Comparison of ENCODE assay signal across 9 cellular contexts in genomic region chrX:12972239-12972638, GRCh38. TPM values are rescaled to one million over a fixed set of nuclear protein-coding genes. Genes with fewer than 3 reads are reported as not detected.
DNase-seq lines count a peak whose midpoint lies in the region; ATAC-seq and TF ChIP-seq lines count a peak whose summit lies in the region.
"Had no signal": no experiment of that assay in that cellular context is flagged by ENCODE, and none has a peak within 500 bp of the region (broad histone marks: within the 10 kb centered on the region; RNA-seq: fewer than 3 reads in every experiment).

No MANE protein-coding gene starts in this region.

- H3K9ac ChIP-seq in MM.1S (ENCODE audit: low read length): no peak overlapping the region
- no peak overlapping the region for H3K9ac ChIP-seq in smooth muscle cell (ENCODE audit: low read depth)

- H3K9me3 ChIP-seq in heart left ventricle: peaks cover 0 to 5% (median 0%) of the 10 kb centered on the region in 12 donors
- no peaks in the 10 kb centered on the region for H3K9me3 ChIP-seq in upper lobe of right lung
- H3K9me3 ChIP-seq in MM.1S (replicated peaks; ENCODE audit: insufficient read depth, low read length): no peaks in the 10 kb centered on the region
- H3K9me3 ChIP-seq in smooth muscle cell (replicated peaks; ENCODE audit: low read depth): no peaks in the 10 kb centered on the region

- intact Hi-C loops in heart left ventricle (cut with DNase I): loop anchor here in 8 of 10 donors (2.0 to 10.0 kb wide), 14 partner anchors 63 to 517 kb away; no protein-coding TSS in a partner anchor
- intact Hi-C loops in left cardiac atrium (cut with DNase I): loop anchor here (5.0 to 10.0 kb wide), 2 partner anchors 150 to 513 kb away; no protein-coding TSS in a partner anchor
- intact Hi-C loops in activated CD8-positive, alpha-beta T cell treated with anti-CD3 and anti-CD28 coated beads for 36 hours (cut with micrococcal nuclease): no loop called here
- intact Hi-C loops in upper lobe of right lung (cut with DNase I): no loop called here

- H3K27me3 Mint-ChIP-seq in activated CD8-positive, alpha-beta T cell treated with anti-CD3 and anti-CD28 coated beads for 36 hours: no peaks in the 10 kb centered on the region
- H3K27me3 Mint-ChIP-seq in memory B cell: no peaks in the 10 kb centered on the region

- peaks cover 19% of the 10 kb centered on the region for H3K4me1 Mint-ChIP-seq in activated CD8-positive, alpha-beta T cell treated with anti-CD3 and anti-CD28 coated beads for 36 hours (ENCODE audit: low read depth)
- peaks cover 29% of the 10 kb centered on the region for H3K4me1 Mint-ChIP-seq in memory B cell

- H3K27me3 ChIP-seq in heart left ventricle (peaks cover 0 to 19% (median 0%) of the 10 kb centered on the region in 9 donors), upper lobe of right lung (no peaks in the 10 kb centered on the region), MM.1S (replicated peaks; ENCODE audit: insufficient read depth, low read length) (no peaks in the 10 kb centered on the region), smooth muscle cell (ENCODE audit: low read depth) (no peaks in the 10 kb centered on the region)

- 52 to 77% (median 68%) methylated on average over 5 of the region's 5 CpGs for WGBS in heart left ventricle, 4 donors
- WGBS in smooth muscle cell (ENCODE audit: low lambda C conversion rate): 76% methylated on average over 5 of the region's 5 CpGs

- H3K4me1 ChIP-seq in heart left ventricle (peaks cover 0 to 60% (median 7%) of the 10 kb centered on the region in 12 donors), upper lobe of right lung (peaks cover 6% of the 10 kb centered on the region), MM.1S (ENCODE audit: low read length) (0 out of 2 replicates have a peak, but pooled peaks cover 2% of the 10 kb centered on the region), smooth muscle cell (ENCODE audit: low read depth) (peaks cover 18% of the 10 kb centered on the region)

- POLR2A ChIA-PET in activated CD8-positive, alpha-beta T cell treated with anti-CD3 and anti-CD28 coated beads for 36 hours (lab: Charles Lee): interaction anchor here (1.3 to 13.8 kb wide), 4 partner anchors 12 to 112 kb away, joined by 4 to 621 read pairs (median 230); no protein-coding TSS in a partner anchor
- POLR2A ChIA-PET in GM10248 (lab: Yijun Ruan, JAX): no interaction called here

- H3K4me3 ChIP-seq in heart left ventricle: peak overlapping the region in 8 of 12 donors; percentile 5 to 90 (median 30)
- peak overlapping the region; percentile 70 for H3K4me3 ChIP-seq in upper lobe of right lung
- H3K4me3 ChIP-seq in MM.1S (ENCODE audit: low read length): no peak overlapping the region
- H3K4me3 ChIP-seq in smooth muscle cell: no peak overlapping the region

- H4K20me1 ChIP-seq in MM.1S (ENCODE audit: insufficient read depth, low read length) (no peaks in the 10 kb centered on the region), smooth muscle cell (ENCODE audit: low read depth) (peaks cover 22% of the 10 kb centered on the region)

- CTCF ChIA-PET in activated CD8-positive, alpha-beta T cell treated with anti-CD3 and anti-CD28 coated beads for 36 hours (lab: Charles Lee): interaction anchor here (1.8 to 15.5 kb wide), 2 partner anchors 23 to 118 kb away, joined by 4 to 150 read pairs; no protein-coding TSS in a partner anchor
- CTCF ChIA-PET in GM10248 (lab: Yijun Ruan, JAX): interaction anchor here (1.0 to 3.3 kb wide), 3 partner anchors 16 to 516 kb away, joined by 3 to 11 read pairs (median 3); no protein-coding TSS in a partner anchor

- ATAC-seq in heart left ventricle (no peak), left cardiac atrium (no peak), memory B cell (ENCODE audit: low read depth) (no peak), upper lobe of right lung (no peak)
- no peak for ATAC-seq in activated CD8-positive, alpha-beta T cell treated with anti-CD3 and anti-CD28 coated beads for 36 hours

- H3K9me3 Mint-ChIP-seq in activated CD8-positive, alpha-beta T cell treated with anti-CD3 and anti-CD28 coated beads for 36 hours: no peaks in the 10 kb centered on the region
- no peaks in the 10 kb centered on the region for H3K9me3 Mint-ChIP-seq in memory B cell

- no peak for TF ChIP-seq POLR2A in heart left ventricle (IDR thresholded peaks at IDR 0.05)

- H3K9me2 ChIP-seq in MM.1S (replicated peaks; ENCODE audit: insufficient read depth, low read length): no peaks in the 10 kb centered on the region

- no peak overlapping the region for H2AFZ ChIP-seq in MM.1S (ENCODE audit: low read length)
- no peak overlapping the region for H2AFZ ChIP-seq in smooth muscle cell (ENCODE audit: low read depth)

- peaks cover 14% of the 10 kb centered on the region for H3K79me2 ChIP-seq in MM.1S (ENCODE audit: low read length)
- H3K79me2 ChIP-seq in smooth muscle cell (ENCODE audit: low read depth): peaks cover 31% of the 10 kb centered on the region

- peak overlapping the region; percentile 97 for H3K27ac Mint-ChIP-seq in activated CD8-positive, alpha-beta T cell treated with anti-CD3 and anti-CD28 coated beads for 36 hours
- H3K27ac Mint-ChIP-seq in memory B cell: peak overlapping the region; percentile 93

- peak overlapping the region; percentile 91 for H3K4me3 Mint-ChIP-seq in activated CD8-positive, alpha-beta T cell treated with anti-CD3 and anti-CD28 coated beads for 36 hours
- H3K4me3 Mint-ChIP-seq in memory B cell: peak overlapping the region; percentile 90

- peaks cover 37% of the 10 kb centered on the region for H3K36me3 Mint-ChIP-seq in activated CD8-positive, alpha-beta T cell treated with anti-CD3 and anti-CD28 coated beads for 36 hours (ENCODE audit: low read depth)
- peaks cover 8% of the 10 kb centered on the region for H3K36me3 Mint-ChIP-seq in memory B cell

- H3K27ac ChIP-seq in heart left ventricle (peak overlapping the region; percentile 64 to 99 (median 94)), upper lobe of right lung (peak overlapping the region; percentile 83), MM.1S (ENCODE audit: low read length) (no peak overlapping the region), smooth muscle cell (ENCODE audit: low read depth) (no peak overlapping the region)

- DNase-seq in heart left ventricle (no peak), left cardiac atrium (no peak), memory B cell (ENCODE audit: low spot score in 2 of 2) (no peak), upper lobe of right lung (no peak), GM10248 (ENCODE audit: extremely low spot score) (no peak), MM.1S (no peak), smooth muscle cell (lab: John Stamatoyannopoulos, UW; ENCODE audit: unreplicated experiment) (no peak)
- no peak for DNase-seq in activated CD8-positive, alpha-beta T cell treated with anti-CD3 and anti-CD28 coated beads for 36 hours
- DNase-seq: kidney glomerular epithelial cell had no signal

- H3K4me2 ChIP-seq in MM.1S (ENCODE audit: low read depth, low read length) (no peak overlapping the region), smooth muscle cell (no peak overlapping the region)

- peaks cover 0 to 15% (median 2%) of the 10 kb centered on the region in 9 donors for H3K36me3 ChIP-seq in heart left ventricle
- peaks cover under 1% of the 10 kb centered on the region for H3K36me3 ChIP-seq in upper lobe of right lung
- H3K36me3 ChIP-seq in MM.1S (replicated peaks; ENCODE audit: insufficient read depth, low read length): no peaks in the 10 kb centered on the region
- no peaks in the 10 kb centered on the region for H3K36me3 ChIP-seq in smooth muscle cell (ENCODE audit: low read depth)

- TF ChIP-seq CTCF in heart left ventricle (IDR thresholded peaks at IDR 0.05): no peak
- TF ChIP-seq CTCF in activated CD8-positive, alpha-beta T cell treated with anti-CD3 and anti-CD28 coated beads for 36 hours (IDR thresholded peaks at IDR 0.05): no peak
- TF ChIP-seq CTCF in upper lobe of right lung (IDR thresholded peaks at IDR 0.05): no peak
- no peak for TF ChIP-seq CTCF in GM10248 (IDR thresholded peaks at IDR 0.05; ENCODE audit: control extremely low read depth, extremely low read depth, low read depth, missing control alignments)
- TF ChIP-seq CTCF in MM.1S (IDR thresholded peaks at IDR 0.05; ENCODE audit: low read length): no peak
- no peak for TF ChIP-seq CTCF in smooth muscle cell (IDR thresholded peaks at IDR 0.05; ENCODE audit: borderline replicate concordance, insufficient read depth, poor library complexity, severe bottlenecking)

- H3F3A ChIP-seq in MM.1S (ENCODE audit: insufficient read depth, low read length): peaks cover 7% of the 10 kb centered on the region; the same call in 1 of the 2 replicates
- H3F3A ChIP-seq in smooth muscle cell (ENCODE audit: low read depth): peaks cover 21% of the 10 kb centered on the region

RNA-seq across cellular contexts. Expression of gene TMSB4X, which starts 2.7 kb away (rescaled TPM):
- 1,000 to 10,000 TPM in 4 of 9 donors, 100 to 1,000 TPM in 5; 689 to 3,543 (median 935) TPM for total RNA-seq in heart left ventricle
- polyA plus RNA-seq in heart left ventricle: 1,000 to 10,000 TPM; 1,893 to 1,976 TPM
- 1,000 to 10,000 TPM; 1,546 to 1,715 TPM for total RNA-seq in left cardiac atrium
- total RNA-seq in activated CD8-positive, alpha-beta T cell treated with anti-CD3 and anti-CD28 coated beads for 36 hours: 1,000 to 10,000 TPM; 5,169 to 5,393 TPM
- total RNA-seq in upper lobe of right lung: 4,663 TPM
- 9,386 and 9,721 TPM in 2 replicates for total RNA-seq in smooth muscle cell
- 11,762 and 12,637 TPM in 2 replicates for polyA plus RNA-seq in smooth muscle cell

Comparison
In these comparisons a context has a peak if more than half of its experiments do, and no peak if none do; other contexts are left out.
1. H3K27ac ChIP-seq: peak in heart left ventricle (12 of 12) and upper lobe of right lung (single experiment); none in MM.1S (single experiment) and smooth muscle cell (single experiment).
2. H3K4me3 ChIP-seq: peak in heart left ventricle (8 of 12) and upper lobe of right lung (single experiment); none in MM.1S (single experiment) and smooth muscle cell (single experiment).
3. intact Hi-C loops: an anchor here in heart left ventricle (2.0 to 10.0 kb wide) and left cardiac atrium (5.0 to 10.0 kb wide); none called in activated CD8-positive, alpha-beta T cell treated with anti-CD3 and anti-CD28 coated beads for 36 hours and upper lobe of right lung.